In the genomic region with DNA sequence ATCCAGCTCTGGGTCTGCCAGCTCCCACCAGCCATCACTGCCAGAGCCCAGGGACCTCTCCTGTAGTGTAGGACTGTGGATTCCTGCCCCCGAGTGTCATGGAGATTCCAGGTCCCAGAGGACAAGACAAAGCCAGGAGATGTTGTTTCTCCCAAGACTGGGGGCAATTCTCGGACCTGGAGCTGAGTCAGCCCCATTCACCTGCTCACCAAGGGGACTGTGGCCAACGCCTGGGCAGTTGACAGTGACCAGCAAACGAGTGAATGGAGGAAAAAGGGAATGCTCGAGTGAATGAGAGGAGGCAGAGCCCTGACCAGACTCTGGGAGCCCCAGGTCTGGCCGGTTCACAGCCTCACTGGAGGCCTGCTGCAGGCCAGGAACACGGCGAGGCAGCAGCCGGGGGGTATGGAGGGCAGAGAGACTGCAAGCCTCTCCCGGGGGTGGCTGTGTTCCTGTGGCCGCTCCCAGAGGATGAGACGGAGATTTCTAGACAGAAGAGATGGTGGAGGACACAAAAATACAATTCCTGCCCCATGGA, we compare ENCODE assay signal across 14 cellular contexts.
"Had no signal": no experiment of that assay in that cellular context is flagged by ENCODE, and none has a peak within 500 bp of the region (broad histone marks: within the 10 kb centered on the region; RNA-seq: fewer than 3 reads in every experiment).

No MANE protein-coding gene starts in this region.

- H3K4me3 ChIP-seq: left ventricle myocardium inferior, tibial nerve had no signal

- H3K4me1 ChIP-seq: left ventricle myocardium inferior had no signal

- DNase-seq: activated gamma-delta T cell treated with Interleukin-2 at 50 U/mL for 16 hours; activated T-cell treated with anti-CD3 and anti-CD28 coated beads, Interleukin-2, amount 50 U/mL, for 1 hour; effector CD8-positive, alpha-beta T cell; erythroblast; foreskin melanocyte; immature natural killer cell; kidney glomerular epithelial cell; left ventricle myocardium inferior; nephron progenitor cell; occipital lobe; stimulated activated CD4-positive, alpha-beta T cell treated with anti-CD3 and anti-CD28 coated beads, Interleukin-1b, Interleukin-23, amount 100 ng/mL, for 48 hours; T-helper 1 cell had no signal

- H3K27me3 ChIP-seq: tibial nerve had no signal

- H3K27ac ChIP-seq: left ventricle myocardium inferior had no signal

- FAIRE-seq: urothelium cell line had no signal

- H3K36me3 ChIP-seq: left ventricle myocardium inferior, tibial nerve had no signal
